Comparison of ENCODE assay signal across 8 cellular contexts in the genomic region with DNA sequence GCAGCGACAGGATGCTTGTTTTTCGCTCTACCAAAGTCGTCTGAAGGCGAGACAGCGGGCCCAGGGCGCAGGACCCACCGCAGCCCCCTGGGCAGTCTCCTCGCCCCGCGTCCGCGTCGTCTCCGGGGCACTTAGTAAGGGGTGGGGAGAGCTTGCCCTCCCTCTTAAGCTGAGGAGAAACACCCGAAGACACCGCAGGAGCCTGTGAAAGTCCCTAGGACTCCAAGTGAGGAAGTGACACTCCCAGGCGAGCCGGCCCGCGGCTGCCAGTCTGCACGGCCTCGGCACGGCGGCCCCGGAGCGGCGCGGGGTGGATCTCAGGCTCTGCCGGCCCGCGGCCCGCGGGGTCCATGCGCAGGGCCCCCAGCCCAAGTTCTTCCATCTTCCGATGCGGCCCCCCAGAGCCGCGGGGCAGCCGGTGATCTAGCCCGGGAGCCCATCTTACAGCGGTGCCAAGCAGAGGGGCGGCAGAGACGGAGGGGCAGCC. TPM values are rescaled to one million over a fixed set of nuclear protein-coding genes. Genes with fewer than 3 reads are reported as not detected.
A peak's percentile ranks its signal among the peaks of the same experiment; 100 is the strongest.
DNase-seq lines count a peak whose midpoint lies in the region; ATAC-seq lines count a peak whose summit lies in the region.

No MANE protein-coding gene starts in this region.

- H3K4ac ChIP-seq in trophoblast cell (ENCODE audit: low read depth, low read length): peak overlapping the region; percentile 94

- peak overlapping the region; percentile 98 for H3K14ac ChIP-seq in trophoblast cell (ENCODE audit: low read length)

- peak overlapping the region; percentile 97 for H3K4me2 ChIP-seq in trophoblast cell (ENCODE audit: low read length)

- H3K79me1 ChIP-seq in trophoblast cell (ENCODE audit: low read length): peaks cover 29% of the 10 kb centered on the region

- H3K23ac ChIP-seq in trophoblast cell (ENCODE audit: low read length): no peak overlapping the region

- H3K4me3 ChIP-seq in trophoblast cell (ENCODE audit: low read depth, low read length) (peak overlapping the region; percentile 78), urinary bladder (ENCODE audit: low read depth, low read length) (peak overlapping the region; percentile 62)

- H3K36me3 ChIP-seq in trophoblast cell (ENCODE audit: control insufficient read depth in 1 of 2, insufficient read depth in 2 of 2, low read length in 2 of 2): peaks cover 2 to 3% of the 10 kb centered on the region in 2 experiments
- no peaks in the 10 kb centered on the region for H3K36me3 ChIP-seq in urinary bladder (ENCODE audit: insufficient read depth)

- H3K9me3 Mint-ChIP-seq in activated T-cell treated with anti-CD3 and anti-CD28 coated beads, Interleukin-2, amount 50 U/mL, for 72 hours: no peaks in the 10 kb centered on the region

- H3K27ac ChIP-seq in trophoblast cell (ENCODE audit: low read depth, low read length): peak overlapping the region; percentile 95
- peak overlapping the region; percentile 92 for H3K27ac ChIP-seq in urinary bladder (ENCODE audit: low read depth)

- no peaks in the 10 kb centered on the region for H3K9me3 ChIP-seq in trophoblast cell (ENCODE audit: insufficient read depth, low read depth, low read length)

- peak overlapping the region; percentile 89 for H4K8ac ChIP-seq in trophoblast cell (ENCODE audit: low read depth, low read length)

- peak overlapping the region; percentile 84 for H3K9ac ChIP-seq in trophoblast cell (ENCODE audit: low read length)

- H2AK5ac ChIP-seq in trophoblast cell (ENCODE audit: low read length): peak overlapping the region; percentile 62

- peak overlapping the region; percentile 87 for H3K27ac Mint-ChIP-seq in activated T-cell treated with anti-CD3 and anti-CD28 coated beads, Interleukin-2, amount 50 U/mL, for 72 hours

- H2AFZ ChIP-seq in trophoblast cell (ENCODE audit: insufficient read depth, low read length, poor library complexity): peak overlapping the region; percentile 43

- DNase-seq in NCI-H1417 (lab: John Stamatoyannopoulos, UW) (peak in 2 of 3 experiments; percentile 69 to 72), NCI-H1417 treated with DMSO at 0.1 percent for 48 hours (lab: John Stamatoyannopoulos, UW) (no peak), NOMO-1 treated with DMSO at 0.1 percent for 48 hours (lab: John Stamatoyannopoulos, UW; ENCODE audit: unreplicated experiment) (peak; percentile 58), foreskin melanocyte (peak; percentile 40), trophoblast cell (peak in 1 of 2 donors; percentile 62)
- peak; percentile 68 to 69 for DNase-seq in activated T-cell treated with anti-CD3 and anti-CD28 coated beads, Interleukin-2, amount 50 U/mL, for 72 hours

- H3K79me2 ChIP-seq in trophoblast cell (ENCODE audit: control insufficient read depth, insufficient read depth, low read length, poor library complexity): peaks cover 15% of the 10 kb centered on the region

- H3K4me3 Mint-ChIP-seq in activated T-cell treated with anti-CD3 and anti-CD28 coated beads, Interleukin-2, amount 50 U/mL, for 72 hours: peak overlapping the region; percentile 90 to 94

- peak overlapping the region; percentile 99 for H4K91ac ChIP-seq in trophoblast cell (ENCODE audit: low read depth, low read length)

- no peaks in the 10 kb centered on the region for H3K27me3 ChIP-seq in trophoblast cell (ENCODE audit: insufficient read depth, low read length)

- H3K27me3 Mint-ChIP-seq in activated T-cell treated with anti-CD3 and anti-CD28 coated beads, Interleukin-2, amount 50 U/mL, for 72 hours (ENCODE audit: low read depth): peaks cover 8% of the 10 kb centered on the region

- H2BK12ac ChIP-seq in trophoblast cell (ENCODE audit: low read length): peak overlapping the region; percentile 81

- peak overlapping the region; percentile 98 for H3K18ac ChIP-seq in trophoblast cell (ENCODE audit: low read length)

- WGBS in trophoblast cell (ENCODE audit: extremely low coverage, insufficient coverage, insufficient read length): no CpG with 5 or more reads among the region's 43 CpGs
- WGBS in urinary bladder: under 1% methylated on average over 43 of the region's 43 CpGs

- H3K4me1 ChIP-seq in trophoblast cell (ENCODE audit: control insufficient read depth in 1 of 2, insufficient read depth in 2 of 2, low read length in 2 of 2) (peaks cover 22 to 26% of the 10 kb centered on the region in 2 experiments), urinary bladder (ENCODE audit: insufficient read depth) (no peaks in the 10 kb centered on the region)

- peaks cover 0 to 4% of the 10 kb centered on the region in 2 donors for H3K36me3 Mint-ChIP-seq in activated T-cell treated with anti-CD3 and anti-CD28 coated beads, Interleukin-2, amount 50 U/mL, for 72 hours (ENCODE audit: insufficient read depth in 2 of 2)

- H3K4me1 Mint-ChIP-seq in activated T-cell treated with anti-CD3 and anti-CD28 coated beads, Interleukin-2, amount 50 U/mL, for 72 hours (ENCODE audit: low read depth): peaks cover 48% of the 10 kb centered on the region

- peak; percentile 74 for ATAC-seq in HG02798 (IDR thresholded peaks at IDR 0.05; ENCODE audit: poor library complexity, unreplicated experiment)
- peak; percentile 62 to 68 for ATAC-seq in activated T-cell treated with anti-CD3 and anti-CD28 coated beads, Interleukin-2, amount 50 U/mL, for 72 hours (replicated peaks in 1 of 2)

- H4K12ac ChIP-seq in trophoblast cell (ENCODE audit: low read depth, low read length): peak overlapping the region; percentile 87

- peak overlapping the region; percentile 93 for H2BK5ac ChIP-seq in trophoblast cell (ENCODE audit: low read depth, low read length, poor library complexity)

- peak overlapping the region; percentile 98 for H2BK120ac ChIP-seq in trophoblast cell (ENCODE audit: insufficient read depth, low read length, poor library complexity)

RNA-seq across cellular contexts. Expression of a gene that starts 0.3 kb away (rescaled TPM):
- 10 to 100 TPM; 12.7 to 19.1 TPM for total RNA-seq in activated T-cell treated with anti-CD3 and anti-CD28 coated beads, Interleukin-2, amount 50 U/mL, for 72 hours
- 13.1 and 13.8 TPM in 2 replicates for polyA plus RNA-seq in trophoblast cell (2013)
- total RNA-seq in urinary bladder: 16.1 TPM
- polyA plus RNA-seq in urinary bladder: 10.3 TPM

RNA-seq across cellular contexts. Expression of a gene that starts 53.8 kb away (rescaled TPM):
- 10 to 100 TPM; 22.7 to 25.2 TPM for total RNA-seq in activated T-cell treated with anti-CD3 and anti-CD28 coated beads, Interleukin-2, amount 50 U/mL, for 72 hours
- 30.0 and 32.0 TPM in 2 replicates for polyA plus RNA-seq in trophoblast cell (2013)
- total RNA-seq in urinary bladder: 23.2 TPM
- 18.8 TPM for polyA plus RNA-seq in urinary bladder
